13 cellular contexts compared by ENCODE assay signal in genomic region chr11:32775908-32776307, GRCh38. TPM values are rescaled to one million over a fixed set of nuclear protein-coding genes. Genes with fewer than 3 reads are reported as not detected.
DNase-seq lines count a peak whose midpoint lies in the region; ATAC-seq, FAIRE-seq and TF ChIP-seq lines count a peak whose summit lies in the region.
"Had no signal": no experiment of that assay in that cellular context is flagged by ENCODE, and none has a peak within 500 bp of the region (broad histone marks: within the 10 kb centered on the region; RNA-seq: fewer than 3 reads in every experiment).

No MANE protein-coding gene starts in this region.

- no peak overlapping the region for H3K9ac ChIP-seq in OCI-LY3 (ENCODE audit: low read length)
- peak overlapping the region; percentile 36 for H3K9ac ChIP-seq in mesenchymal stem cell (ENCODE audit: low read length)

- no peaks in the 10 kb centered on the region for H3K9me3 Mint-ChIP-seq in effector memory CD8-positive, alpha-beta T cell

- DNase-seq in GM12892 (ENCODE audit: insufficient read length) (no peak), mesenchymal stem cell (no peak), WERI-Rb-1 (no peak), superior temporal gyrus (ENCODE audit: extremely low spot score) (no peak)
- no peak for DNase-seq in effector memory CD8-positive, alpha-beta T cell
- DNase-seq: activated naive CD4-positive, alpha-beta T cell; central memory CD4-positive, alpha-beta T cell; NCI-H2171; spleen; trophoblast cell had no signal

- TF ChIP-seq POLR2A in GM12892 (IDR thresholded peaks at IDR 0.05; ENCODE audit: low read depth, low read length), result no peak

- no peak overlapping the region for H4K8ac ChIP-seq in mesenchymal stem cell (ENCODE audit: low read length)

- H3K79me2 ChIP-seq in OCI-LY3 (ENCODE audit: low read length), result no peaks in the 10 kb centered on the region
- H3K79me2 ChIP-seq: hepatocyte had no signal

- no peak overlapping the region for H3K4ac ChIP-seq in mesenchymal stem cell (ENCODE audit: low read depth in 1 of 2, low read length in 2 of 2)

- no peaks in the 10 kb centered on the region for H3K36me3 Mint-ChIP-seq in effector memory CD8-positive, alpha-beta T cell (ENCODE audit: insufficient read depth)

- peak overlapping the region in 1 of 2 donors; percentile 13 for H3K4me3 Mint-ChIP-seq in effector memory CD8-positive, alpha-beta T cell

- TF ChIP-seq CTCF in OCI-LY3 (IDR thresholded peaks at IDR 0.05; ENCODE audit: low read depth, low read length) (no peak), WERI-Rb-1 (IDR thresholded peaks at IDR 0.05; ENCODE audit: low read depth, low read length) (no peak)

- H2AFZ ChIP-seq in OCI-LY3 (ENCODE audit: low read depth, low read length) (peak overlapping the region; percentile 60), mesenchymal stem cell (ENCODE audit: low read depth, low read length) (no peak overlapping the region)
- H2AFZ ChIP-seq: hepatocyte had no signal

- H3K9me3 ChIP-seq in OCI-LY3 (ENCODE audit: insufficient read depth, low read length) (no peaks in the 10 kb centered on the region), mesenchymal stem cell (ENCODE audit: control insufficient read depth, low read length) (no peaks in the 10 kb centered on the region), WERI-Rb-1 (ENCODE audit: severe bottlenecking) (no peaks in the 10 kb centered on the region)
- H3K9me3 ChIP-seq: spleen had no signal

- H2BK5ac ChIP-seq in mesenchymal stem cell (ENCODE audit: low read depth, low read length, poor library complexity, severe bottlenecking), result no peak overlapping the region

- H2BK12ac ChIP-seq in mesenchymal stem cell (ENCODE audit: low read length in 2 of 2), result no peak overlapping the region

- ATAC-seq in GM21619 (IDR thresholded peaks at IDR 0.05; ENCODE audit: unreplicated experiment), result peak; percentile 56
- no peak for ATAC-seq in effector memory CD8-positive, alpha-beta T cell (replicated peaks)

- no peak overlapping the region for H2BK15ac ChIP-seq in mesenchymal stem cell (ENCODE audit: low read depth, poor library complexity, severe bottlenecking)

- no peaks in the 10 kb centered on the region for H4K20me1 ChIP-seq in OCI-LY3 (ENCODE audit: insufficient read depth, low read length)

- peaks cover 27% of the 10 kb centered on the region for H3K4me1 ChIP-seq in OCI-LY3 (ENCODE audit: low read length)
- no peaks in the 10 kb centered on the region for H3K4me1 ChIP-seq in mesenchymal stem cell (ENCODE audit: control insufficient read depth, insufficient read depth, low read depth, low read length)

- H4K91ac ChIP-seq in mesenchymal stem cell (ENCODE audit: low read length), result no peak overlapping the region

- H2BK120ac ChIP-seq in mesenchymal stem cell (ENCODE audit: low read depth, low read length), result no peak overlapping the region

- no peaks in the 10 kb centered on the region for H3K79me1 ChIP-seq in mesenchymal stem cell (replicated peaks; ENCODE audit: low read length, poor library complexity, severe bottlenecking)

- no peak overlapping the region for H3K23ac ChIP-seq in mesenchymal stem cell (ENCODE audit: low read length in 2 of 2)

- peak; percentile 85 for FAIRE-seq in GM12892 (lab: Jason Lieb, UNC)

- 81% methylated on average over 2 of the region's 2 CpGs for WGBS in mesenchymal stem cell

- H3K27ac Mint-ChIP-seq in effector memory CD8-positive, alpha-beta T cell, result peak overlapping the region in 1 of 2 donors; percentile 2

- H3K36me3 ChIP-seq in OCI-LY3 (replicated peaks; ENCODE audit: low read depth, low read length) (no peaks in the 10 kb centered on the region), mesenchymal stem cell (ENCODE audit: control insufficient read depth in 1 of 2, insufficient read depth in 2 of 2, low read depth in 1 of 2, low read length in 2 of 2) (no peaks in the 10 kb centered on the region), WERI-Rb-1 (no peaks in the 10 kb centered on the region)
- H3K36me3 ChIP-seq: spleen had no signal

- peak overlapping the region; percentile 47 for H3K4me2 ChIP-seq in OCI-LY3 (ENCODE audit: low read length)
- H3K4me2 ChIP-seq in mesenchymal stem cell (ENCODE audit: low read length, poor library complexity, severe bottlenecking), result no peak overlapping the region
- H3K4me2 ChIP-seq: hepatocyte had no signal

- H3K4me1 Mint-ChIP-seq in effector memory CD8-positive, alpha-beta T cell (ENCODE audit: low read depth in 2 of 2), result peaks cover 7 to 10% of the 10 kb centered on the region in 2 donors

- no peak overlapping the region for H2AK5ac ChIP-seq in mesenchymal stem cell (ENCODE audit: low read length, severe bottlenecking)

- H3K4me3 ChIP-seq in OCI-LY3 (ENCODE audit: low read length) (peak overlapping the region; percentile 37), mesenchymal stem cell (ENCODE audit: insufficient read depth in 1 of 2, low read depth in 1 of 2, low read length in 2 of 2) (peak overlapping the region in 1 of 2 experiments; percentile 46), WERI-Rb-1 (ENCODE audit: low read depth, low read length) (no peak overlapping the region)
- H3K4me3 ChIP-seq: hepatocyte, spleen had no signal

- H3K27me3 ChIP-seq in OCI-LY3 (ENCODE audit: low read depth, low read length) (no peaks in the 10 kb centered on the region), mesenchymal stem cell (ENCODE audit: control insufficient read depth in 1 of 2, insufficient read depth in 1 of 2, low read length in 2 of 2) (no peaks in the 10 kb centered on the region), WERI-Rb-1 (ENCODE audit: insufficient read depth, low read depth, severe bottlenecking) (peaks cover 6% of the 10 kb centered on the region)
- H3K27me3 ChIP-seq: hepatocyte, spleen had no signal

- H3K27me3 Mint-ChIP-seq in effector memory CD8-positive, alpha-beta T cell, result no peaks in the 10 kb centered on the region

- no peak overlapping the region for H3K14ac ChIP-seq in mesenchymal stem cell (ENCODE audit: low read length in 2 of 2)

- H3K27ac ChIP-seq in OCI-LY3 (ENCODE audit: low read length) (no peak overlapping the region), mesenchymal stem cell (ENCODE audit: low read length, poor library complexity, severe bottlenecking) (no peak overlapping the region), WERI-Rb-1 (no peak overlapping the region)
- H3K27ac ChIP-seq: hepatocyte, spleen had no signal

- no peak overlapping the region for H3K18ac ChIP-seq in mesenchymal stem cell (ENCODE audit: low read depth in 1 of 2, low read length in 2 of 2)

RNA-seq across cellular contexts. Expression of gene CCDC73, which starts 18.6 kb away (rescaled TPM):
- 0.30 TPM for polyA plus RNA-seq in GM12892 (2012; ENCODE audit: missing spikeins)
- 0.01 TPM for polyA plus RNA-seq in mesenchymal stem cell (2013, experiment 1 of 2)
- not detected for polyA plus RNA-seq in mesenchymal stem cell (2013, experiment 2 of 2)
- polyA plus RNA-seq: hepatocyte had no signal

RNA-seq across cellular contexts. Expression of gene PRRG4, which starts 53.8 kb away (rescaled TPM):
- polyA plus RNA-seq in GM12892 (2012; ENCODE audit: missing spikeins), result 2.0 TPM
- polyA plus RNA-seq in mesenchymal stem cell (2013, experiment 1 of 2), result 0.37 TPM
- polyA plus RNA-seq in mesenchymal stem cell (2013, experiment 2 of 2), result 0.48 TPM
